Comparison of ENCODE assay signal across 17 cellular contexts in the genomic region with DNA sequence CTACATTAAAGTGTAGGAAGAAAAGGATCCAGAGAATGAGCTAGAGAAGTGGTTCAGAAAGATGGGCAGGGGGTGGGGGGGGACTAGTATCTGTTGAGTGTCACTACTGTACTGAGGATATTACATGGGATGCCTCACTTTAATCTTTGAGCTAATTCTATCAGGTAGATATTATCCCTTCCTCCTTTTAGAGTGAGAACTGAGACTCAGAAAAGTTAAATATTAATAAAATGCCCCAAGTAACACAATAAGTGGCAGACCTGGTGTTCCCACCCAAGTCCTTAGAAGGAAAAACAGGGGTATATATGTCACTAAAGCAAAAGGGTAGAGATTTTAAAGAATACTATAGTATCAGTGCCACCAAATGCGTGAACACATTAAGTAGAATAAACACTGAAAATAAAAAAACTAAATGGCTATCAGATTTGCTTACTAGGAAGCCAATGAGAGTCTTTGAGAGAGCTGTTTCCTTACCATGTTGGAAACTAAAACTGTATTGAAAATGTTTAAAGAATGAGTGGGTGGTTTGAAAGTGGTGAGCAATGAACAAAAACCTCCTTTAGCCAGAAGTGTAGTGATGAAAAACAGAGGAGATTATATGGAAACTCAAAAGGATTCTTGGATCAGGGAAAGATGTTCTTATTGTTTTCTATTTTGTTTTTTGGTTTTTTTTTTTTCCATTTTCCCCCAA.
A peak's percentile ranks its signal among the peaks of the same experiment; 100 is the strongest.
DNase-seq lines count a peak whose midpoint lies in the region; ATAC-seq and TF ChIP-seq lines count a peak whose summit lies in the region.
"Had no signal": no experiment of that assay in that cellular context is flagged by ENCODE, and none has a peak within 500 bp of the region (broad histone marks: within the 10 kb centered on the region; RNA-seq: fewer than 3 reads in every experiment).

No MANE protein-coding gene starts in this region.

- no peaks in the 10 kb centered on the region for H3K4me1 ChIP-seq in OCI-LY7 (ENCODE audit: insufficient read depth, low read length, poor library complexity, severe bottlenecking)
- H3K4me1 ChIP-seq in right cardiac atrium (ENCODE audit: control insufficient read depth, insufficient read depth, low read length), result no peaks in the 10 kb centered on the region
- H3K4me1 ChIP-seq: SJCRH30 had no signal

- CTCF ChIA-PET in OCI-LY7 (lab: Charles Lee; ENCODE audit: unreplicated experiment), result no interaction called here

- H3K36me3 ChIP-seq in OCI-LY7 (ENCODE audit: insufficient read depth, low read length), result no peaks in the 10 kb centered on the region
- H3K36me3 ChIP-seq: SJCRH30 had no signal

- no TSS peak for BruUV-seq in OCI-LY7 (replicated peaks; lab: Mats Ljungman, UMichigan)

- POLR2A ChIA-PET in OCI-LY7 (lab: Charles Lee), result interaction anchor here (0.7 to 1.9 kb wide), 2 partner anchors 15 to 44 kb away, joined by 3 to 4 read pairs; no protein-coding TSS in a partner anchor

- H3K9me2 ChIP-seq in OCI-LY7 (ENCODE audit: insufficient read depth, low read length), result no peaks in the 10 kb centered on the region

- TF ChIP-seq CTCF in OCI-LY7 (conservative IDR thresholded peaks at IDR 0.05; ENCODE audit: low read length), result no peak

- H3K79me2 ChIP-seq in OCI-LY7 (ENCODE audit: insufficient read depth, low read depth, low read length), result no peaks in the 10 kb centered on the region

- H3K9me3 ChIP-seq in OCI-LY7 (ENCODE audit: low read length), result no peaks in the 10 kb centered on the region
- no peaks in the 10 kb centered on the region for H3K9me3 ChIP-seq in right cardiac atrium (ENCODE audit: control insufficient read depth, low read length)
- H3K9me3 ChIP-seq: SJCRH30 had no signal

- H3K4me3 ChIP-seq in OCI-LY7 (ENCODE audit: low read depth, low read length, poor library complexity, severe bottlenecking) (no peak overlapping the region), right cardiac atrium (ENCODE audit: low read length) (no peak overlapping the region)
- H3K4me3 ChIP-seq: PC-9, SJCRH30 had no signal

- no peak overlapping the region for H3K4me2 ChIP-seq in OCI-LY7 (ENCODE audit: low read length)
- H3K4me2 ChIP-seq: KMS-11, PC-9 had no signal

- no peaks in the 10 kb centered on the region for H4K20me1 ChIP-seq in OCI-LY7 (ENCODE audit: insufficient read depth, low read length)

- ATAC-seq in GM18907 (IDR thresholded peaks at IDR 0.05; ENCODE audit: unreplicated experiment), result peak; percentile 79
- ATAC-seq in HG02571 (IDR thresholded peaks at IDR 0.05; ENCODE audit: unreplicated experiment), result peak; percentile 58
- peak; percentile 69 for ATAC-seq in HG03342 (IDR thresholded peaks at IDR 0.05; ENCODE audit: unreplicated experiment)
- no peak for ATAC-seq in right cardiac atrium

- intact Hi-C loops in OCI-LY7 (cut with micrococcal nuclease; ENCODE audit: unreplicated experiment) (no loop called here), right cardiac atrium (cut with DNase I) (no loop called here)

- H2AFZ ChIP-seq in OCI-LY7 (ENCODE audit: low read length), result no peak overlapping the region
- H2AFZ ChIP-seq: PC-9 had no signal

- H3K27me3 ChIP-seq in right cardiac atrium (ENCODE audit: control insufficient read depth, insufficient read depth), result no peaks in the 10 kb centered on the region
- H3K27me3 ChIP-seq: SJCRH30 had no signal

- DNase-seq in OCI-LY7 (ENCODE audit: low spot score), result no peak
- DNase-seq in activated gamma-delta T cell (lab: John Stamatoyannopoulos, UW), result no peak
- no peak for DNase-seq in HuH-7 (ENCODE audit: low spot score)
- DNase-seq in right cardiac atrium, result no peak
- DNase-seq: CD4-positive, CD25-positive, alpha-beta regulatory T cell; NCI-H1436; NCI-H2029; NCI-H2171 treated with DMSO at 0.1 percent for 48 hours; NCI-H510A; NCI-H774; PC-9; SJCRH30; T-helper 2 cell had no signal

- WGBS in right cardiac atrium, result 85% methylated on average over 1 of the region's 1 CpG

- H3K27ac ChIP-seq in OCI-LY7 (ENCODE audit: low read depth, low read length, poor library complexity, severe bottlenecking), result no peak overlapping the region
- no peak overlapping the region for H3K27ac ChIP-seq in right cardiac atrium (ENCODE audit: low read length)
- H3K27ac ChIP-seq: KMS-11, PC-9, SJCRH30 had no signal

Comparison
In these comparisons a context has a peak if more than half of its experiments do, and no peak if none do; other contexts are left out.
1. ATAC-seq: peak in GM18907 (single experiment), HG02571 (single experiment) and HG03342 (single experiment); none in right cardiac atrium (0 of 2).